In genomic region chr13:21603531-21604448, GRCh38 we compare ENCODE assay signal across 1 cellular context.
TF ChIP-seq lines count a peak whose summit lies in the region.

Gene MICU2, minus strand, starts transcription at chr13:21604170. Its CDS starts 22 bp downstream, at chr13:21604148.

TF ChIP-seq in HepG2, 621 proteins besides CTCF, POLR2A, EP300 and RAD21 (continued from another document and continues in another):
- no peak for TF ChIP-seq GRHL1 (CRISPR knock-in tag; conservative IDR thresholded peaks at IDR 0.05)
- no peak for TF ChIP-seq ZKSCAN5 (CRISPR knock-in tag; IDR thresholded peaks at IDR 0.05)
- TF ChIP-seq ZNF460 (CRISPR knock-in tag; IDR thresholded peaks at IDR 0.05; ENCODE audit: borderline replicate concordance) = no peak; the same call in 1 of the 2 replicates
- no peak for TF ChIP-seq ZNF597 (CRISPR knock-in tag; IDR thresholded peaks at IDR 0.05)
- no peak; the same call in 1 of the 2 replicates for TF ChIP-seq SP1 (IDR thresholded peaks at IDR 0.05)
- TF ChIP-seq SP1 (CRISPR knock-in tag; IDR thresholded peaks at IDR 0.05) = peak; percentile 80
- TF ChIP-seq ARID5B (CRISPR knock-in tag; IDR thresholded peaks at IDR 0.05) = peak; percentile 71; the same call in 1 of the 2 replicates
- no peak for TF ChIP-seq NKX3-1 (CRISPR knock-in tag; IDR thresholded peaks at IDR 0.05)
- TF ChIP-seq LRRFIP1 (CRISPR knock-in tag; conservative IDR thresholded peaks at IDR 0.05) = no peak
- no peak for TF ChIP-seq ZNF530 (CRISPR knock-in tag; IDR thresholded peaks at IDR 0.05; ENCODE audit: low read depth)
- TF ChIP-seq FOSL1 (CRISPR knock-in tag; IDR thresholded peaks at IDR 0.05; ENCODE audit: borderline replicate concordance) = no peak
- no peak for TF ChIP-seq ZNF496 (CRISPR knock-in tag; IDR thresholded peaks at IDR 0.05; ENCODE audit: insufficient replicate concordance)
- TF ChIP-seq NCOR1 (IDR thresholded peaks at IDR 0.05; ENCODE audit: borderline replicate concordance, low read length) = no peak
- TF ChIP-seq ZFP91 (CRISPR knock-in tag; IDR thresholded peaks at IDR 0.05; ENCODE audit: borderline replicate concordance) = peak; percentile 94
- TF ChIP-seq HBP1 (CRISPR knock-in tag; IDR thresholded peaks at IDR 0.05; ENCODE audit: low read depth) = no peak
- no peak; the same call in 1 of the 2 replicates for TF ChIP-seq ZBTB25 (CRISPR knock-in tag; IDR thresholded peaks at IDR 0.05)
- no peak for TF ChIP-seq ZNF260 (CRISPR knock-in tag; IDR thresholded peaks at IDR 0.05; ENCODE audit: borderline replicate concordance, low read depth)
- 0 out of 2 replicates have a peak, but pooled peaks have one; percentile 57 for TF ChIP-seq ZNF879 (CRISPR knock-in tag; IDR thresholded peaks at IDR 0.05)
- TF ChIP-seq PHB2 (IDR thresholded peaks at IDR 0.05; ENCODE audit: partially characterized antibody) = no peak
- TF ChIP-seq LCORL (IDR thresholded peaks at IDR 0.05) = no peak
- TF ChIP-seq LCORL (CRISPR knock-in tag; IDR thresholded peaks at IDR 0.05) = peak; percentile 60; the same call in 1 of the 2 replicates
- TF ChIP-seq STAT5B (CRISPR knock-in tag; IDR thresholded peaks at IDR 0.05) = peak; percentile 48; the same call in 1 of the 2 replicates
- peak; percentile 62; the same call in 1 of the 2 replicates for TF ChIP-seq DMAP1 (CRISPR knock-in tag; IDR thresholded peaks at IDR 0.05)
- no peak; the same call in none of the 2 replicates for TF ChIP-seq FOXA3 (CRISPR knock-in tag; IDR thresholded peaks at IDR 0.05)
- TF ChIP-seq ZNF138 (CRISPR knock-in tag; IDR thresholded peaks at IDR 0.05; ENCODE audit: low read depth) = peak; percentile 54; the same call in 1 of the 2 replicates
- TF ChIP-seq ZSCAN29 (CRISPR knock-in tag; conservative IDR thresholded peaks at IDR 0.05) = no peak
- peak; percentile 78; the same call in 1 of the 2 replicates for TF ChIP-seq ZNF274 (CRISPR knock-in tag; IDR thresholded peaks at IDR 0.05)
- TF ChIP-seq NR3C1 (CRISPR knock-in tag; IDR thresholded peaks at IDR 0.05) = no peak
- no peak for TF ChIP-seq MIXL1 (CRISPR knock-in tag; IDR thresholded peaks at IDR 0.05)
- peak; percentile 36; the same call in 1 of the 2 replicates for TF ChIP-seq FOXK1 (CRISPR knock-in tag; IDR thresholded peaks at IDR 0.05; ENCODE audit: borderline replicate concordance, low read depth)
- TF ChIP-seq XBP1 (CRISPR knock-in tag; IDR thresholded peaks at IDR 0.05) = no peak
- TF ChIP-seq NFKB2 (CRISPR knock-in tag; IDR thresholded peaks at IDR 0.05; ENCODE audit: borderline replicate concordance) = peak; percentile 60; the same call in 1 of the 2 replicates
- peak; percentile 83 for TF ChIP-seq ERF (CRISPR knock-in tag; IDR thresholded peaks at IDR 0.05)
- TF ChIP-seq ZNF674 (CRISPR knock-in tag; IDR thresholded peaks at IDR 0.05; ENCODE audit: low read depth) = peak; percentile 88; the same call in 1 of the 2 replicates
- no peak for TF ChIP-seq ZSCAN30 (CRISPR knock-in tag; IDR thresholded peaks at IDR 0.05)
- TF ChIP-seq HDAC1 (CRISPR knock-in tag; IDR thresholded peaks at IDR 0.05) = peak; percentile 92
- TF ChIP-seq ZNF256 (CRISPR knock-in tag; conservative IDR thresholded peaks at IDR 0.05) = peak; percentile 57; the same call in 1 of the 2 replicates
- TF ChIP-seq MXD1 (CRISPR knock-in tag; IDR thresholded peaks at IDR 0.05) = peak; percentile 65
- peak; percentile 64 for TF ChIP-seq KDM2A (CRISPR knock-in tag; IDR thresholded peaks at IDR 0.05; ENCODE audit: borderline replicate concordance, low read depth)
- peak; percentile 89 for TF ChIP-seq ZHX2 (IDR thresholded peaks at IDR 0.05; ENCODE audit: low read depth)
- TF ChIP-seq ZHX2 (CRISPR knock-in tag; IDR thresholded peaks at IDR 0.05; ENCODE audit: borderline replicate concordance) = no peak
- TF ChIP-seq POLR2AphosphoS5 (IDR thresholded peaks at IDR 0.05; ENCODE audit: low read depth, low read length) = peak; percentile 83
- TF ChIP-seq ZNF777 (CRISPR knock-in tag; IDR thresholded peaks at IDR 0.05) = no peak
